ENCODE assay signal across 9 cellular contexts in the genomic region with DNA sequence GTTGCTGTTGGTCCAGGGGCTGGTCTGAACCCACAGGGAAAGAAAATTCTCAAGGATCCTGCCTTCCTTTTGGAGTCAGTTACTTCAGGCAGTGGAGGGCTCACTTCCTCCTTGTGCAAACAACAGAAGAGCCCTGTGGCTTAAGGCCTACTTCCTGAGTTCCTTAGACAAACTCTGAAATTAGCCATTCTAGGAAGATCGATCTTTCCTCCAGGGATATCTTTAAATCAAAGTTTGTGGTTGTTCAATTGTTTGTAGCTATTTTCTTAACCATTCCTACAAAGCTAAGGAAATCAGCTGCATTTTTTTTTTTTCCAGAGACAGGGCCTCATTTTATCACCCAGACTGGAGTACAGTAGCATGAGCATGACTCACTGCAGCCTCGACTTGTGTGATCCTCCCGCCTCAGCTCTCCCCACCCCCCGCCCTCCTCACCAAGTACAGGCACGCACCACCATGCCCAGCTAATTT.
DNase-seq lines count a peak whose midpoint lies in the region; ATAC-seq, FAIRE-seq and TF ChIP-seq lines count a peak whose summit lies in the region.
"Had no signal": no experiment of that assay in that cellular context is flagged by ENCODE, and none has a peak within 500 bp of the region (broad histone marks: within the 10 kb centered on the region; RNA-seq: fewer than 3 reads in every experiment).

No MANE protein-coding gene starts in this region.

- FAIRE-seq in D721Med (lab: Jason Lieb, UNC): no peak

- intact Hi-C loops in natural killer cell (cut with micrococcal nuclease): no loop called here

- 0 out of 2 replicates have a peak, but pooled peaks cover 3% of the 10 kb centered on the region for H3K36me3 ChIP-seq in RWPE2 (ENCODE audit: low read depth)

- no peaks in the 10 kb centered on the region for H3K9me3 ChIP-seq in RWPE2 (ENCODE audit: severe bottlenecking)

- no peak overlapping the region for H3K4me3 Mint-ChIP-seq in effector memory CD8-positive, alpha-beta T cell
- H3K4me3 Mint-ChIP-seq in natural killer cell: peak overlapping the region; percentile 9

- no peak overlapping the region for H3K4me3 ChIP-seq in RWPE2 (ENCODE audit: severe bottlenecking)

- DNase-seq in DMS 273 (lab: John Stamatoyannopoulos, UW; ENCODE audit: unreplicated experiment) (peak; percentile 30), DMS 273 treated with DMSO at 0.1 percent for 48 hours (lab: John Stamatoyannopoulos, UW) (no peak), RWPE2 (ENCODE audit: low spot score) (peak; percentile 77), natural killer cell (no peak), NCI-H187 (lab: John Stamatoyannopoulos, UW) (no peak), D721Med (ENCODE audit: insufficient read length, low spot score) (no peak)
- DNase-seq in effector memory CD8-positive, alpha-beta T cell: no peak

- H3K27ac ChIP-seq in RWPE2 (ENCODE audit: poor library complexity, severe bottlenecking): peak overlapping the region; percentile 93
- H3K27ac ChIP-seq: 22Rv1 had no signal

- TF ChIP-seq CTCF in RWPE2 (IDR thresholded peaks at IDR 0.05; ENCODE audit: poor library complexity, severe bottlenecking) (no peak), natural killer cell (IDR thresholded peaks at IDR 0.05) (no peak), D721Med (IDR thresholded peaks at IDR 0.05; ENCODE audit: insufficient read depth, missing control alignments) (no peak)

- no peaks in the 10 kb centered on the region for H3K9me3 Mint-ChIP-seq in effector memory CD8-positive, alpha-beta T cell
- H3K9me3 Mint-ChIP-seq in natural killer cell: no peaks in the 10 kb centered on the region

- peak; percentile 94 for ATAC-seq in RWPE2 (ENCODE audit: low read depth)
- ATAC-seq in effector memory CD8-positive, alpha-beta T cell (replicated peaks): peak; percentile 71
- ATAC-seq in natural killer cell: peak; percentile 50 to 80 (median 65)
- no peak for ATAC-seq in HG03095 (IDR thresholded peaks at IDR 0.05; ENCODE audit: unreplicated experiment)

- H3K27me3 ChIP-seq in RWPE2 (ENCODE audit: insufficient read depth, poor library complexity, severe bottlenecking): no peaks in the 10 kb centered on the region

- H3K27ac Mint-ChIP-seq in effector memory CD8-positive, alpha-beta T cell: peak overlapping the region; percentile 84 to 85
- H3K27ac Mint-ChIP-seq in natural killer cell: peak overlapping the region; percentile 35 to 87

- H3K4me1 ChIP-seq in RWPE2 (ENCODE audit: insufficient read depth, poor library complexity, severe bottlenecking): peaks cover 28% of the 10 kb centered on the region

- peaks cover 22 to 23% of the 10 kb centered on the region in 2 donors for H3K4me1 Mint-ChIP-seq in effector memory CD8-positive, alpha-beta T cell (ENCODE audit: low read depth in 2 of 2)
- peaks cover 45 to 59% of the 10 kb centered on the region in 2 donors for H3K4me1 Mint-ChIP-seq in natural killer cell

- no peaks in the 10 kb centered on the region for H3K27me3 Mint-ChIP-seq in effector memory CD8-positive, alpha-beta T cell
- no peaks in the 10 kb centered on the region for H3K27me3 Mint-ChIP-seq in natural killer cell (ENCODE audit: low read depth in 2 of 2)

- no peaks in the 10 kb centered on the region for H3K36me3 Mint-ChIP-seq in effector memory CD8-positive, alpha-beta T cell (ENCODE audit: insufficient read depth)
- no peaks in the 10 kb centered on the region for H3K36me3 Mint-ChIP-seq in natural killer cell

Comparison
In these comparisons a context has a peak if more than half of its experiments do, and no peak if none do; other contexts are left out.
1. DNase-seq: peak in DMS 273 (single experiment) and RWPE2 (single experiment); none in DMS 273 treated with DMSO at 0.1 percent for 48 hours (single experiment), effector memory CD8-positive, alpha-beta T cell (0 of 3), natural killer cell (single experiment), NCI-H187 (0 of 2) and D721Med (single experiment).